26 cellular contexts compared by ENCODE assay signal in the genomic region with DNA sequence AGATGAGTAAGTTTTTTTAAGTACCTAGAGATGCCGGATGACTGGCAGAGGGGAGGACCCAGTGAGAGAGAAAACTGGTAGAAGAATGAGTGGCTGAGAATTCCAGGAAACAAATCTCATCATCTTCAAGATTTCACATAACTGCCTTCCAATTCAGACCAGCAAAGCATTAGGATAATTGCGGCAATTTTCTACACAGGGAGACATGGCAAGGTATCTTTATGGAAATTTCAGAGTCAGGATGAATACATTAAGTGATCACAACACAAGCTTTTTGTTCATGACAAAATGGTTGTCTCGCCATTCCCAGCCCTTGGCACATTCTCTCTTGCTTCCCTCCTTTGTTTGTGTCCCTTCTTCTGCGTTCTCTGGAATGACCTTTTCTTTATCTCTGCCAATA.
"Had no signal": no experiment of that assay in that cellular context is flagged by ENCODE, and none has a peak within 500 bp of the region (broad histone marks: within the 10 kb centered on the region; RNA-seq: fewer than 3 reads in every experiment).

No MANE protein-coding gene starts in this region.

- H3K36me3 ChIP-seq: stomach, suprapubic skin, thoracic aorta, thyroid gland, tibial artery, tibial nerve, transverse colon, upper lobe of left lung, upper lobe of right lung, uterus, vagina had no signal

- DNase-seq: stimulated activated CD4-positive, alpha-beta T cell treated with anti-CD3 and anti-CD28 coated beads, Interleukin-2, amount 100 ng/mL, for 48 hours; stimulated activated CD4-positive, alpha-beta T cell treated with anti-CD3 and anti-CD28 coated beads, Interleukin-4, amount 100 ng/mL, for 1 hour; stimulated activated CD4-positive, alpha-beta T cell treated with anti-CD3 and anti-CD28 coated beads, Interleukin-4, amount 100 ng/mL, for 24 hours; stimulated activated CD4-positive, alpha-beta T cell treated with anti-CD3 and anti-CD28 coated beads, Interleukin-4, amount 100 ng/mL, for 4 hours; stimulated activated CD8-positive, alpha-beta memory T cell treated with anti-CD3 and anti-CD28 coated beads, Interleukin-4, amount 100 ng/mL, for 48 hours; stimulated activated naive B cell treated with anti-CD40 and anti-IgM and Interleukin-4, amounts not matched to agents 10 μg/mL and 1 μg/mL and 100 μg/mL, for 72 hours; stimulated activated naive CD4-positive, alpha-beta T cell; stimulated activated naive CD4-positive, alpha-beta T cell treated with Interleukin-2 at 50 U/mL for 16 hours; stimulated activated naive CD8-positive, alpha-beta T cell treated with anti-CD3 and anti-CD28 coated beads, Interleukin-15, amount 100 ng/mL, for 72 hours; stimulated activated naive CD8-positive, alpha-beta T cell treated with anti-CD3 and anti-CD28 coated beads, Interleukin-15, Interleukin-2, amounts not matched to agents 100 U/mL and 50 U/mL, for 24 hours; stomach; substantia nigra; testis; thyroid gland; tibial artery; transverse colon; trophoblast cell; upper lobe of left lung; upper lobe of right lung; uterus had no signal

- ATAC-seq: stimulated activated effector memory CD8-positive, alpha-beta T cell treated with anti-CD3 and anti-CD28 coated beads, Interleukin-12 subunit alpha, Interleukin-12 subunit beta, amount 100 ng/mL, for 72 hours; stimulated activated memory B cell treated with anti-CD40 and anti-IgM and Interleukin-4, amounts not matched to agents 10 μg/mL and 1 μg/mL and 100 μg/mL, for 72 hours; stimulated activated naive B cell treated with anti-CD40 and anti-IgM and Interleukin-4, amounts not matched to agents 10 μg/mL and 1 μg/mL and 100 μg/mL, for 72 hours; stimulated activated naive CD8-positive, alpha-beta T cell treated with anti-CD3 and anti-CD28 coated beads, Interleukin-15, amount 100 ng/mL, for 72 hours; stimulated activated naive CD8-positive, alpha-beta T cell treated with anti-CD3 and anti-CD28 coated beads, Interleukin-15, Interleukin-2, amounts not matched to agents 100 U/mL and 50 U/mL, for 24 hours; upper lobe of right lung had no signal

- H3K9me3 ChIP-seq: testis, thyroid gland, transverse colon, vagina had no signal

- H3K27ac ChIP-seq: stomach, suprapubic skin, testis, thoracic aorta, thyroid gland, tibial artery, tibial nerve, transverse colon, upper lobe of left lung, upper lobe of right lung, uterus, vagina had no signal

- H3K27me3 ChIP-seq: testis, thyroid gland, tibial artery, tibial nerve, transverse colon, upper lobe of left lung, upper lobe of right lung, uterus, vagina had no signal

- H3K4me3 ChIP-seq: stomach, suprapubic skin, testis, thoracic aorta, thyroid gland, tibial artery, tibial nerve, transverse colon, upper lobe of left lung, upper lobe of right lung, uterus, vagina had no signal
